ENCODE assay signal across 7 cellular contexts in the genomic region with DNA sequence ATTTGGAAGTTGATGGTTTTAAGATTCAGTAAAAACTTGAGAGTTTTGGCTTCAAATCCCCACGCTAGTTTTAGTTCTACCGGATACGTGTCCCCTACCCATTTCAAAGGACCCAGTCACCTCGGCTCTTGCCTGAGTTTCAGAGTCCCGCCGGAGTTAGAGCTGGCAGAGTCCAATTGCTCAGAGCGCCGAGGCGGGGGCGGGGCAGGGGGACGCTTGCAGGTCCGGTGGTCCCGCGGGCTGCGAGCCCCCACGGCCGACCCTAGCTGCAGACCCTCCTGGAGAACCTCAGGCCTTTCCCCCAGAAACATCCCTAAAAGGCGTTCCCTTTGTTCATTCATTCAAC. TPM values are rescaled to one million over a fixed set of nuclear protein-coding genes. Genes with fewer than 3 reads are reported as not detected.
A peak's percentile ranks its signal among the peaks of the same experiment; 100 is the strongest.
DNase-seq lines count a peak whose midpoint lies in the region; ATAC-seq and TF ChIP-seq lines count a peak whose summit lies in the region.

No MANE protein-coding gene starts in this region.

- TF ChIP-seq CTCF in Peyer's patch (IDR thresholded peaks at IDR 0.05) (no peak), sigmoid colon (IDR thresholded peaks at IDR 0.05) (no peak)

- no peaks in the 10 kb centered on the region for H3K9me3 Mint-ChIP-seq in activated naive CD8-positive, alpha-beta T cell treated with anti-CD3 and anti-CD28 coated beads, Interleukin-2, amount 10 ng/mL, durations not matched to agents 7 days and 5 days

- DNase-seq in Peyer's patch (peak; percentile 49 to 64 (median 62)), hippocampal formation (lab: John Stamatoyannopoulos, UW) (peak; percentile 28 to 66), sigmoid colon (no peak), SW 1271 (lab: John Stamatoyannopoulos, UW) (no peak)
- DNase-seq in activated naive CD8-positive, alpha-beta T cell treated with anti-CD3 and anti-CD28 coated beads, Interleukin-2, amount 10 ng/mL, durations not matched to agents 7 days and 5 days, result peak; percentile 63

- H3K27me3 ChIP-seq in Peyer's patch (no peaks in the 10 kb centered on the region), sigmoid colon (no peaks in the 10 kb centered on the region)

- TF ChIP-seq POLR2A in Peyer's patch (IDR thresholded peaks at IDR 0.05) (no peak), sigmoid colon (IDR thresholded peaks at IDR 0.05) (no peak)

- peak overlapping the region; percentile 93 for H3K27ac Mint-ChIP-seq in activated naive CD8-positive, alpha-beta T cell treated with anti-CD3 and anti-CD28 coated beads, Interleukin-2, amount 10 ng/mL, durations not matched to agents 7 days and 5 days

- 0 to 1% methylated on average over 18 of the region's 18 CpGs for WGBS in sigmoid colon, 2 donors

- intact Hi-C loops in sigmoid colon (cut with DNase I), result loop anchor here (5.0 to 10.0 kb wide), 2 partner anchors 80 to 182 kb away; a partner anchor contains a TSS

- H3K4me3 ChIP-seq in Peyer's patch (peak overlapping the region; percentile 61 to 85 (median 66)), sigmoid colon (peak overlapping the region; percentile 64 to 84 (median 71))

- H3K36me3 Mint-ChIP-seq in activated naive CD8-positive, alpha-beta T cell treated with anti-CD3 and anti-CD28 coated beads, Interleukin-2, amount 10 ng/mL, durations not matched to agents 7 days and 5 days, result peaks cover 10% of the 10 kb centered on the region

- H3K4me1 Mint-ChIP-seq in activated naive CD8-positive, alpha-beta T cell treated with anti-CD3 and anti-CD28 coated beads, Interleukin-2, amount 10 ng/mL, durations not matched to agents 7 days and 5 days, result peaks cover 31% of the 10 kb centered on the region

- H3K4me3 Mint-ChIP-seq in activated naive CD8-positive, alpha-beta T cell treated with anti-CD3 and anti-CD28 coated beads, Interleukin-2, amount 10 ng/mL, durations not matched to agents 7 days and 5 days, result peak overlapping the region; percentile 95

- H3K27ac ChIP-seq in Peyer's patch (peak overlapping the region; percentile 82 to 94 (median 86)), sigmoid colon (peak overlapping the region; percentile 97 to 99 (median 98))

- H3K4me1 ChIP-seq in Peyer's patch (peaks cover 0 to 10% (median 0%) of the 10 kb centered on the region in 4 donors), sigmoid colon (peaks cover 0 to 41% (median 28%) of the 10 kb centered on the region in 4 donors)

- ATAC-seq in GM19023 (IDR thresholded peaks at IDR 0.05; ENCODE audit: unreplicated experiment), result peak; percentile 40
- peak; percentile 27 for ATAC-seq in HG03095 (IDR thresholded peaks at IDR 0.05; ENCODE audit: unreplicated experiment)
- peak; percentile 40 for ATAC-seq in activated naive CD8-positive, alpha-beta T cell treated with anti-CD3 and anti-CD28 coated beads, Interleukin-2, amount 10 ng/mL, durations not matched to agents 7 days and 5 days (ENCODE audit: low read depth)

- H3K36me3 ChIP-seq in Peyer's patch (no peaks in the 10 kb centered on the region), sigmoid colon (peaks cover 0 to 13% (median under 1%) of the 10 kb centered on the region in 4 donors)

- H3K27me3 Mint-ChIP-seq in activated naive CD8-positive, alpha-beta T cell treated with anti-CD3 and anti-CD28 coated beads, Interleukin-2, amount 10 ng/mL, durations not matched to agents 7 days and 5 days, result no peaks in the 10 kb centered on the region

- H3K9me3 ChIP-seq in Peyer's patch (no peaks in the 10 kb centered on the region), sigmoid colon (no peaks in the 10 kb centered on the region)

- no peak for TF ChIP-seq EP300 in sigmoid colon (IDR thresholded peaks at IDR 0.05)

- POLR2A ChIA-PET in activated naive CD8-positive, alpha-beta T cell treated with anti-CD3 and anti-CD28 coated beads, Interleukin-2, amount 10 ng/mL, durations not matched to agents 7 days and 5 days (lab: Charles Lee), result interaction anchor here (1.4 to 5.3 kb wide), 3 partner anchors 57 to 179 kb away, joined by 4 to 47 read pairs (median 6); a partner anchor contains a TSS

RNA-seq across cellular contexts. Expression of a gene that starts 0.8 kb away (rescaled TPM):
- total RNA-seq in Peyer's patch (10 to 100 TPM; 36.1 to 70.1 (median 42.0) TPM), sigmoid colon (10 to 100 TPM; 44.6 to 68.1 (median 56.0) TPM)
- total RNA-seq in activated naive CD8-positive, alpha-beta T cell treated with anti-CD3 and anti-CD28 coated beads, Interleukin-2, amount 10 ng/mL, durations not matched to agents 7 days and 5 days, result 10 to 100 TPM; 41.1 to 42.6 TPM
- 10 to 100 TPM; 16.2 to 20.1 (median 19.0) TPM for polyA plus RNA-seq in sigmoid colon

RNA-seq across cellular contexts. Expression of a gene that starts 56.3 kb away (rescaled TPM):
- 10 to 100 TPM; 12.4 to 22.0 (median 19.5) TPM for total RNA-seq in Peyer's patch
- total RNA-seq in activated naive CD8-positive, alpha-beta T cell treated with anti-CD3 and anti-CD28 coated beads, Interleukin-2, amount 10 ng/mL, durations not matched to agents 7 days and 5 days, result 10 to 100 TPM; 12.8 to 13.7 TPM
- total RNA-seq in sigmoid colon, result 10 to 100 TPM; 17.0 to 25.2 (median 19.5) TPM
- 1 to 10 TPM; 6.0 to 9.4 (median 8.6) TPM for polyA plus RNA-seq in sigmoid colon

Comparison
In these comparisons a context has a peak if more than half of its experiments do, and no peak if none do; other contexts are left out.
1. DNase-seq: peak in Peyer's patch (3 of 3), activated naive CD8-positive, alpha-beta T cell treated with anti-CD3 and anti-CD28 coated beads, Interleukin-2, amount 10 ng/mL, durations not matched to agents 7 days and 5 days (single experiment) and hippocampal formation (2 of 2); none in sigmoid colon (single experiment) and SW 1271 (0 of 2).
2. Peak in every context shown above with its lines, with median percentiles within 50 percentile points of each other: ATAC-seq.